In genomic region chr7:44638611-44639557, GRCh38 we compare ENCODE assay signal across 1 cellular context.
TF ChIP-seq lines count a peak whose summit lies in the region.

No MANE protein-coding gene starts in this region.

TF ChIP-seq in HEK293, 187 proteins besides CTCF, POLR2A, EP300 and RAD21 (continued from another document and continues in another):
- no peak for TF ChIP-seq KLF16 (tag by site-specific recombination; IDR thresholded peaks at IDR 0.05)
- TF ChIP-seq ZNF239 (tag by site-specific recombination; IDR thresholded peaks at IDR 0.05), result no peak
- TF ChIP-seq ZBTB48 (tag by site-specific recombination; IDR thresholded peaks at IDR 0.05), result peak; percentile 50
- TF ChIP-seq ZNF280C (tag by site-specific recombination; IDR thresholded peaks at IDR 0.05), result no peak
- TF ChIP-seq ZNF362 (tag by site-specific recombination; IDR thresholded peaks at IDR 0.05), result no peak
- peak; percentile 79 for TF ChIP-seq ZBTB17 (tag by site-specific recombination; IDR thresholded peaks at IDR 0.05)
- no peak for TF ChIP-seq ZBTB11 (tag by site-specific recombination; conservative IDR thresholded peaks at IDR 0.05; ENCODE audit: low read depth)
- TF ChIP-seq YY1 (tag by site-specific recombination; IDR thresholded peaks at IDR 0.05), result no peak
- no peak for TF ChIP-seq IKZF3 (tag by site-specific recombination; IDR thresholded peaks at IDR 0.05)
- TF ChIP-seq ZNF169 (tag by site-specific recombination; IDR thresholded peaks at IDR 0.05), result no peak
- TF ChIP-seq ZNF398 (tag by site-specific recombination; IDR thresholded peaks at IDR 0.05), result peak; percentile 71
- TF ChIP-seq ZNF266 (tag by site-specific recombination; IDR thresholded peaks at IDR 0.05; ENCODE audit: low read depth), result no peak
- no peak for TF ChIP-seq ZNF704 (tag by site-specific recombination; IDR thresholded peaks at IDR 0.05)
- peak; percentile 10; the same call in 1 of the 2 replicates for TF ChIP-seq ZXDB (tag by site-specific recombination; IDR thresholded peaks at IDR 0.05)
- no peak for TF ChIP-seq ZSCAN30 (tag by site-specific recombination; IDR thresholded peaks at IDR 0.05)
- TF ChIP-seq FEZF1 (tag by site-specific recombination; IDR thresholded peaks at IDR 0.05), result no peak
- no peak for TF ChIP-seq MEIS1 (CRISPR knock-in tag; IDR thresholded peaks at IDR 0.05; ENCODE audit: borderline replicate concordance)
- no peak for TF ChIP-seq ZNF148 (tag by site-specific recombination; IDR thresholded peaks at IDR 0.05; ENCODE audit: borderline replicate concordance)
- TF ChIP-seq ZNF76 (tag by site-specific recombination; IDR thresholded peaks at IDR 0.05; ENCODE audit: borderline replicate concordance, low read depth), result peak; percentile 17; the same call in 1 of the 2 replicates
- TF ChIP-seq GFI1B (tag by site-specific recombination; IDR thresholded peaks at IDR 0.05), result no peak
- peak; percentile 37; the same call in 1 of the 2 replicates for TF ChIP-seq ZBTB21 (tag by site-specific recombination; IDR thresholded peaks at IDR 0.05)
- no peak for TF ChIP-seq ZNF677 (tag by site-specific recombination; IDR thresholded peaks at IDR 0.05)
- TF ChIP-seq ZNF776 (tag by site-specific recombination; IDR thresholded peaks at IDR 0.05; ENCODE audit: borderline replicate concordance), result no peak
- no peak for TF ChIP-seq ZBTB44 (tag by site-specific recombination; IDR thresholded peaks at IDR 0.05)
- no peak for TF ChIP-seq ZSCAN16 (tag by site-specific recombination; IDR thresholded peaks at IDR 0.05)
- TF ChIP-seq ZNF529 (tag by site-specific recombination; IDR thresholded peaks at IDR 0.05; ENCODE audit: insufficient replicate concordance), result no peak
- TF ChIP-seq ZNF121 (tag by site-specific recombination; IDR thresholded peaks at IDR 0.05), result no peak
- no peak for TF ChIP-seq ZNF341 (tag by site-specific recombination; IDR thresholded peaks at IDR 0.05; ENCODE audit: low read depth)
- no peak for TF ChIP-seq ZNF433 (tag by site-specific recombination; IDR thresholded peaks at IDR 0.05; ENCODE audit: low read depth)
- no peak for TF ChIP-seq ZNF473 (tag by site-specific recombination; IDR thresholded peaks at IDR 0.05)
- TF ChIP-seq ZNF624 (tag by site-specific recombination; IDR thresholded peaks at IDR 0.05), result no peak
- TF ChIP-seq ZNF350 (tag by site-specific recombination; IDR thresholded peaks at IDR 0.05), result no peak
- TF ChIP-seq ZNF37A (tag by site-specific recombination; IDR thresholded peaks at IDR 0.05), result no peak
- no peak for TF ChIP-seq ZNF645 (tag by site-specific recombination; IDR thresholded peaks at IDR 0.05)
- peak; percentile 84 for TF ChIP-seq KLF17 (tag by site-specific recombination; IDR thresholded peaks at IDR 0.05)
- peak; percentile 11 for TF ChIP-seq ZBTB26 (tag by site-specific recombination; optimal IDR thresholded peaks at IDR 0.05)
- TF ChIP-seq ZNF416 (tag by site-specific recombination; IDR thresholded peaks at IDR 0.05), result no peak
- TF ChIP-seq ZNF19 (tag by site-specific recombination; IDR thresholded peaks at IDR 0.05; ENCODE audit: low read depth), result no peak
- TF ChIP-seq RBAK (tag by site-specific recombination; IDR thresholded peaks at IDR 0.05), result no peak
- no peak for TF ChIP-seq ZNF184 (tag by site-specific recombination; IDR thresholded peaks at IDR 0.05)
- TF ChIP-seq EGR2 (tag by site-specific recombination; IDR thresholded peaks at IDR 0.05; ENCODE audit: low read depth), result no peak
- no peak for TF ChIP-seq GLI4 (tag by site-specific recombination; IDR thresholded peaks at IDR 0.05)
- no peak for TF ChIP-seq ZNF747 (tag by site-specific recombination; IDR thresholded peaks at IDR 0.05)
- no peak for TF ChIP-seq ZSCAN5A (tag by site-specific recombination; IDR thresholded peaks at IDR 0.05)
